Comparison of ENCODE assay signal across 6 cellular contexts in the genomic region with DNA sequence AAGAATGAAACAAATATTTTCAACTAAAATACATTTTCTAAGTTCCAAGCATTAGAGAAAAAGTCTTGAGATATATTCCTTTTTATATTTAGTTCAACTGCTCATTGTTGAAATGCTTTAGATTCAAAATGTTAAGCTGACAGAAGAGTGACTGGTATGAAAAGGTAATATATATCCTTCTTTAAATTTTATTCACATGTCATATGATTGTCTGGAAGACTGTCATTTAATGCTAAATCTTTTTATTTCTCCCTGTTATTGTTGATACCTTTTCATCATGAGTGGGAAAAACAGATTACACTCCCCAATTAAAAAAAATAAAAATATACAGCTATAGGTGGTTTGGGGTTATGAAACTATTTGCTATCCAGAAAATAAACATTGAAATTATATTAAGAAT.
"Had no signal": no experiment of that assay in that cellular context is flagged by ENCODE, and none has a peak within 500 bp of the region (broad histone marks: within the 10 kb centered on the region; RNA-seq: fewer than 3 reads in every experiment).

No MANE protein-coding gene starts in this region.

- H3K36me3 Mint-ChIP-seq: IgD-negative memory B cell had no signal

- DNase-seq: IMR-90, KBM-7, KG1 had no signal

- H3K4me1 Mint-ChIP-seq: IgD-negative memory B cell had no signal

- H3K27ac ChIP-seq: HL-60 had no signal

- H3K27me3 Mint-ChIP-seq: IgD-negative memory B cell had no signal

- H3K4me3 Mint-ChIP-seq: IgD-negative memory B cell had no signal

- H3K4me3 ChIP-seq: K562 had no signal

- H3K27ac Mint-ChIP-seq: IgD-negative memory B cell had no signal
